In genomic region chr18:60372598-60372997, GRCh38 we compare ENCODE assay signal across 8 cellular contexts. TPM values are rescaled to one million over a fixed set of nuclear protein-coding genes. Genes with fewer than 3 reads are reported as not detected.
DNase-seq lines count a peak whose midpoint lies in the region; ATAC-seq and TF ChIP-seq lines count a peak whose summit lies in the region.

Gene MC4R (minus strand): TSS chr18:60372775. CDS start chr18:60372349, 426 bp downstream.

- peaks cover 11% of the 10 kb centered on the region for H3K4me1 Mint-ChIP-seq in chondrocyte (ENCODE audit: low read depth)

- no peak for TF ChIP-seq CTCF in chondrocyte (IDR thresholded peaks at IDR 0.05)

- DNase-seq in ELF-1 (ENCODE audit: low read depth, low spot score): peak; percentile 32
- peak; percentile 89 for DNase-seq in NCI-H2171 (lab: John Stamatoyannopoulos, UW)
- no peak for DNase-seq in chondrocyte (ENCODE audit: low spot score)
- peak; percentile 24 for DNase-seq in midbrain (lab: John Stamatoyannopoulos, UW)
- no peak for DNase-seq in G401 (ENCODE audit: low spot score)
- DNase-seq in stimulated activated CD4-positive, alpha-beta T cell treated with anti-CD3 and anti-CD28 coated beads, Interleukin-15, amount 100 ng/mL, for 24 hours: no peak
- no peak for DNase-seq in GF-D8 (lab: John Stamatoyannopoulos, UW)

- no peaks in the 10 kb centered on the region for H3K36me3 Mint-ChIP-seq in chondrocyte (ENCODE audit: low read depth)

- ATAC-seq in HG03565 (IDR thresholded peaks at IDR 0.05; ENCODE audit: unreplicated experiment): no peak

- peak within 1 kb of the TSS; percentile 49 for H3K4me3 Mint-ChIP-seq in chondrocyte (ENCODE audit: unreplicated experiment)

- peak within 1 kb of the TSS; percentile 2 for H3K27ac Mint-ChIP-seq in chondrocyte (ENCODE audit: unreplicated experiment)

- peaks cover 10% of the 10 kb centered on the region for H3K27me3 Mint-ChIP-seq in chondrocyte (ENCODE audit: low read depth)

- H3K9me3 Mint-ChIP-seq in chondrocyte (ENCODE audit: low read depth): no peaks in the 10 kb centered on the region

- in situ Hi-C loops in G401 (cut with HindIII; ENCODE audit: low sequenced_read_pairs): no loop called here

RNA-seq across cellular contexts. Expression of gene MC4R, which starts in this region (rescaled TPM):
- not detected in 3 replicates for total RNA-seq in chondrocyte
- not detected in 2 replicates for total RNA-seq in G401 (2014; rRNA removed; shearing (Covaris generic))

Comparison
In these comparisons a context has a peak if more than half of its experiments do, and no peak if none do; other contexts are left out.
1. DNase-seq: peak in ELF-1 (single experiment), NCI-H2171 (single experiment) and midbrain (single experiment); none in chondrocyte (single experiment), G401 (single experiment), stimulated activated CD4-positive, alpha-beta T cell treated with anti-CD3 and anti-CD28 coated beads, Interleukin-15, amount 100 ng/mL, for 24 hours (single experiment) and GF-D8 (single experiment).